Comparison of ENCODE assay signal across 13 cellular contexts in genomic region chr1:28244549-28245251, GRCh38. TPM values are rescaled to one million over a fixed set of nuclear protein-coding genes. Genes with fewer than 3 reads are reported as not detected.
DNase-seq lines count a peak whose midpoint lies in the region; ATAC-seq, FAIRE-seq and TF ChIP-seq lines count a peak whose summit lies in the region.
"Had no signal": no experiment of that assay in that cellular context is flagged by ENCODE, and none has a peak within 500 bp of the region (broad histone marks: within the 10 kb centered on the region; RNA-seq: fewer than 3 reads in every experiment).

No MANE protein-coding gene starts in this region.

- no peak for TF ChIP-seq POLR2A in right lobe of liver (IDR thresholded peaks at IDR 0.05)

- no peak for DNase-seq in GM19239 (ENCODE audit: insufficient read length, low spot score)
- no peak for DNase-seq in activated CD4-positive, alpha-beta memory T cell treated with anti-CD3 and anti-CD28 coated beads, Interleukin-2, amount 10 ng/mL, durations not matched to agents 7 days and 5 days
- peak in 1 of 3 donors; percentile 61 for DNase-seq in right lobe of liver
- DNase-seq in HK-2 (ENCODE audit: unreplicated experiment), result no peak
- DNase-seq in NCI-H69 (lab: John Stamatoyannopoulos, UW), result no peak
- DNase-seq: lower lobe of right lung, NCI-H82 had no signal

- H3K4me2 ChIP-seq in BLaER1 treated with 17β-estradiol and CSF1 and Interleukin-3, amounts not matched to agents 10 nM and 100 nM, result peak overlapping the region; percentile 68 to 95 (median 79)

- ATAC-seq in right lobe of liver (peak in 1 of 4 donors; percentile 7), HG03520 (IDR thresholded peaks at IDR 0.05; ENCODE audit: unreplicated experiment) (no peak), HG03039 (IDR thresholded peaks at IDR 0.05; ENCODE audit: unreplicated experiment) (no peak)
- ATAC-seq: lower lobe of right lung had no signal

- peak; percentile 91 for FAIRE-seq in GM19239 (lab: Jason Lieb, UNC)

- H3K9ac ChIP-seq in BLaER1 treated with 17β-estradiol and CSF1 and Interleukin-3, amounts not matched to agents 10 nM and 100 nM, result peak overlapping the region in 10 of 11 experiments; percentile 27 to 65 (median 46); a peak in 18 of 22 replicates

- intact Hi-C loops in right lobe of liver (cut with DNase I), result no loop called here

- no peak for TF ChIP-seq CTCF in right lobe of liver (IDR thresholded peaks at IDR 0.05)

- CTCF ChIA-PET in activated CD4-positive, alpha-beta memory T cell treated with anti-CD3 and anti-CD28 coated beads, Interleukin-2, amount 10 ng/mL, durations not matched to agents 7 days and 5 days (lab: Charles Lee), result interaction anchor here (1.9 to 6.4 kb wide), 2 partner anchors 9 to 115 kb away, joined by 5 to 77 read pairs; partner anchors contain the start of genes ATP5IF1 and DNAJC8

- H3K4me3 ChIP-seq in BLaER1 treated with 17β-estradiol and CSF1 and Interleukin-3, amounts not matched to agents 10 nM and 100 nM, result peak overlapping the region in 4 of 10 experiments; percentile 29 to 75 (median 70); a peak in 8 of 20 replicates
- H3K4me3 ChIP-seq in right lobe of liver, result no peak overlapping the region
- H3K4me3 ChIP-seq: lower lobe of right lung, tibial nerve had no signal

- no peaks in the 10 kb centered on the region for H3K27me3 Mint-ChIP-seq in activated CD4-positive, alpha-beta memory T cell treated with anti-CD3 and anti-CD28 coated beads, Interleukin-2, amount 10 ng/mL, durations not matched to agents 7 days and 5 days

- peak overlapping the region in 10 of 11 experiments; percentile 54 to 91 (median 87); a peak in 21 of 22 replicates for H3K27ac ChIP-seq in BLaER1 treated with 17β-estradiol and CSF1 and Interleukin-3, amounts not matched to agents 10 nM and 100 nM
- H3K27ac ChIP-seq in right lobe of liver, result peak overlapping the region; percentile 26 to 78 (median 43)
- H3K27ac ChIP-seq: C4-2B, tibial nerve, VCaP had no signal

- H3K27ac Mint-ChIP-seq in activated CD4-positive, alpha-beta memory T cell treated with anti-CD3 and anti-CD28 coated beads, Interleukin-2, amount 10 ng/mL, durations not matched to agents 7 days and 5 days, result peak overlapping the region; percentile 69

- H4K20me1 ChIP-seq in BLaER1 treated with 17β-estradiol and CSF1 and Interleukin-3, amounts not matched to agents 10 nM and 100 nM, result no peaks in the 10 kb centered on the region

- POLR2A ChIA-PET in activated CD4-positive, alpha-beta memory T cell treated with anti-CD3 and anti-CD28 coated beads, Interleukin-2, amount 10 ng/mL, durations not matched to agents 7 days and 5 days (lab: Charles Lee), result interaction anchor here (2.4 to 10.1 kb wide), 3 partner anchors 9 to 45 kb away, joined by 5 to 159 read pairs (median 100); partner anchors contain the start of genes ATP5IF1 and SESN2

- H3K27me3 ChIP-seq in BLaER1 treated with 17β-estradiol and CSF1 and Interleukin-3, amounts not matched to agents 10 nM and 100 nM, result no peaks in the 10 kb centered on the region
- no peaks in the 10 kb centered on the region for H3K27me3 ChIP-seq in right lobe of liver
- H3K27me3 ChIP-seq: tibial nerve had no signal

- H3K4me1 ChIP-seq in BLaER1 treated with 17β-estradiol and CSF1 and Interleukin-3, amounts not matched to agents 10 nM and 100 nM, result peaks cover 67 to 78% (median 71%) of the 10 kb centered on the region in 10 experiments
- peaks cover 2 to 49% (median 18%) of the 10 kb centered on the region in 4 donors for H3K4me1 ChIP-seq in right lobe of liver

- 48% methylated on average over 13 of the region's 13 CpGs for WGBS in right lobe of liver (ENCODE audit: insufficient coverage, low coverage, low lambda C conversion rate, missing lambda C conversion rate)

- H3K9me3 ChIP-seq in BLaER1 treated with 17β-estradiol and CSF1 and Interleukin-3, amounts not matched to agents 10 nM and 100 nM (replicated peaks in 1 of 11), result no peaks in the 10 kb centered on the region
- H3K9me3 ChIP-seq in right lobe of liver, result no peaks in the 10 kb centered on the region
- H3K9me3 ChIP-seq: lower lobe of right lung, tibial nerve had no signal

- no peaks in the 10 kb centered on the region for H3K9me3 Mint-ChIP-seq in activated CD4-positive, alpha-beta memory T cell treated with anti-CD3 and anti-CD28 coated beads, Interleukin-2, amount 10 ng/mL, durations not matched to agents 7 days and 5 days

- peaks cover 9% of the 10 kb centered on the region for H3K36me3 Mint-ChIP-seq in activated CD4-positive, alpha-beta memory T cell treated with anti-CD3 and anti-CD28 coated beads, Interleukin-2, amount 10 ng/mL, durations not matched to agents 7 days and 5 days (ENCODE audit: low read depth)

- peaks cover 0 to 34% (median 13%) of the 10 kb centered on the region in 11 experiments; a peak in 14 of 22 replicates for H3K36me3 ChIP-seq in BLaER1 treated with 17β-estradiol and CSF1 and Interleukin-3, amounts not matched to agents 10 nM and 100 nM
- H3K36me3 ChIP-seq in right lobe of liver, result no peaks in the 10 kb centered on the region
- H3K36me3 ChIP-seq: lower lobe of right lung, tibial nerve had no signal

- H3K4me3 Mint-ChIP-seq in activated CD4-positive, alpha-beta memory T cell treated with anti-CD3 and anti-CD28 coated beads, Interleukin-2, amount 10 ng/mL, durations not matched to agents 7 days and 5 days, result peak overlapping the region; percentile 9

- peaks cover 56% of the 10 kb centered on the region for H3K4me1 Mint-ChIP-seq in activated CD4-positive, alpha-beta memory T cell treated with anti-CD3 and anti-CD28 coated beads, Interleukin-2, amount 10 ng/mL, durations not matched to agents 7 days and 5 days

RNA-seq across cellular contexts. Expression of gene ATP5IF1, which starts 8.8 kb away (rescaled TPM):
- total RNA-seq in activated CD4-positive, alpha-beta memory T cell treated with anti-CD3 and anti-CD28 coated beads, Interleukin-2, amount 10 ng/mL, durations not matched to agents 7 days and 5 days, result 100 to 1,000 TPM; 178 TPM
- 100 to 1,000 TPM in 4 of 6 experiments, 10 to 100 TPM in 2; 86.7 to 315 (median 116) TPM for total RNA-seq in right lobe of liver

RNA-seq across cellular contexts. Expression of gene DNAJC8, which starts 11.9 kb away (rescaled TPM):
- 100 to 1,000 TPM; 100 to 104 TPM for total RNA-seq in activated CD4-positive, alpha-beta memory T cell treated with anti-CD3 and anti-CD28 coated beads, Interleukin-2, amount 10 ng/mL, durations not matched to agents 7 days and 5 days
- 10 to 100 TPM; 22.2 to 34.4 (median 28.2) TPM for total RNA-seq in right lobe of liver

RNA-seq across cellular contexts. Expression of gene SESN2, which starts 14.6 kb away (rescaled TPM):
- 10 to 100 TPM; 22.8 to 23.9 TPM for total RNA-seq in activated CD4-positive, alpha-beta memory T cell treated with anti-CD3 and anti-CD28 coated beads, Interleukin-2, amount 10 ng/mL, durations not matched to agents 7 days and 5 days
- 10 to 100 TPM in 4 of 6 experiments, 1 to 10 TPM in 2; 4.5 to 17.9 (median 14.0) TPM for total RNA-seq in right lobe of liver
